ENCODE assay signal across 11 cellular contexts in the genomic region with DNA sequence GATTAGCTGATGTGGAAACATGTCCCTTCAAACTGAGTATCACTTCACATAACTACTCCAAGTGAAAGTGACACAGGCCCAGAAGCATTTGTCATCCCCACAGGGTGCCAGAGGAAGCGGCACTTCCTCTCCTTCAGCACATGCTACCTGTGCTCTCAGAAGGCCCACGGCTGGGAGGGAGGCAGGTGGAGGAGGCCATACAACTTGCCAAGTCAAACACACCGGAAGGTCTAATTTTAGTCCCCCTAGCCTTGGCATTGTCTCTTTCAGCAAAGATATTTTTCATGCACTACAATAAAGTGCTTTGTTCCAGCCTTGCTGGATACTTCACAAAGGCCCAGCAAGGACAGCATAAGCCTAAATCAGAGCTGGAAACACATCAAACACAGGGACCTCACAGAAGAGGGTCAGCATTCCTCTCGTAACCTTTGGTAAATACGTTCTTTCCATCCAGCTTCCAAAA. TPM values are rescaled to one million over a fixed set of nuclear protein-coding genes. Genes with fewer than 3 reads are reported as not detected.
DNase-seq lines count a peak whose midpoint lies in the region; ATAC-seq lines count a peak whose summit lies in the region.
"Had no signal": no experiment of that assay in that cellular context is flagged by ENCODE, and none has a peak within 500 bp of the region (broad histone marks: within the 10 kb centered on the region; RNA-seq: fewer than 3 reads in every experiment).

No MANE protein-coding gene starts in this region.

- peaks cover 24% of the 10 kb centered on the region for H3K4me1 Mint-ChIP-seq in activated CD8-positive, alpha-beta memory T cell treated with anti-CD3 and anti-CD28 coated beads, Interleukin-2, amount 10 ng/mL, durations not matched to agents 7 days and 5 days
- H3K4me1 Mint-ChIP-seq: activated CD4-positive, alpha-beta T cell treated with anti-CD3 and anti-CD28 coated beads for 36 hours; activated naive CD8-positive, alpha-beta T cell treated with anti-CD3 and anti-CD28 coated beads, Interleukin-2, amount 50 U/mL, for 24 hours; CD4-positive, alpha-beta memory T cell had no signal

- CTCF ChIA-PET in activated CD8-positive, alpha-beta memory T cell treated with anti-CD3 and anti-CD28 coated beads, Interleukin-2, amount 10 ng/mL, durations not matched to agents 7 days and 5 days (lab: Charles Lee), result no interaction called here

- H3K27ac Mint-ChIP-seq in activated CD8-positive, alpha-beta memory T cell treated with anti-CD3 and anti-CD28 coated beads, Interleukin-2, amount 10 ng/mL, durations not matched to agents 7 days and 5 days, result no peak overlapping the region
- H3K27ac Mint-ChIP-seq: activated CD4-positive, alpha-beta T cell treated with anti-CD3 and anti-CD28 coated beads for 36 hours; activated naive CD8-positive, alpha-beta T cell treated with anti-CD3 and anti-CD28 coated beads, Interleukin-2, amount 50 U/mL, for 24 hours; CD4-positive, alpha-beta memory T cell had no signal

- no peaks in the 10 kb centered on the region for H3K9me3 Mint-ChIP-seq in activated CD8-positive, alpha-beta memory T cell treated with anti-CD3 and anti-CD28 coated beads, Interleukin-2, amount 10 ng/mL, durations not matched to agents 7 days and 5 days (ENCODE audit: low read depth)
- H3K9me3 Mint-ChIP-seq: activated naive CD8-positive, alpha-beta T cell treated with anti-CD3 and anti-CD28 coated beads, Interleukin-2, amount 50 U/mL, for 24 hours had no signal

- DNase-seq in left ventricle myocardium superior (no peak), T1000 (lab: John Stamatoyannopoulos, UW) (no peak), NCI-H82 treated with DMSO at 0.1 percent for 48 hours (lab: John Stamatoyannopoulos, UW; ENCODE audit: unreplicated experiment) (no peak), SHP77 (lab: John Stamatoyannopoulos, UW) (no peak)
- no peak for DNase-seq in activated CD8-positive, alpha-beta memory T cell treated with anti-CD3 and anti-CD28 coated beads, Interleukin-2, amount 10 ng/mL, durations not matched to agents 7 days and 5 days
- DNase-seq: activated CD4-positive, alpha-beta T cell treated with anti-CD3 and anti-CD28 coated beads for 36 hours; activated naive CD8-positive, alpha-beta T cell treated with anti-CD3 and anti-CD28 coated beads, Interleukin-2, amount 50 U/mL, for 24 hours; CD4-positive, alpha-beta memory T cell had no signal

- ATAC-seq in GM18499 (IDR thresholded peaks at IDR 0.05; ENCODE audit: insufficient read depth, unreplicated experiment), result peak; percentile 60
- ATAC-seq in GM21619 (IDR thresholded peaks at IDR 0.05; ENCODE audit: unreplicated experiment), result peak; percentile 78
- ATAC-seq in HG03575 (IDR thresholded peaks at IDR 0.05; ENCODE audit: extremely low read depth, insufficient number of reproducible peaks, low FRiP score, unreplicated experiment), result peak; percentile 70
- ATAC-seq in left ventricle myocardium superior, result peak; percentile 72
- ATAC-seq in activated CD8-positive, alpha-beta memory T cell treated with anti-CD3 and anti-CD28 coated beads, Interleukin-2, amount 10 ng/mL, durations not matched to agents 7 days and 5 days, result no peak
- ATAC-seq: activated CD4-positive, alpha-beta T cell treated with anti-CD3 and anti-CD28 coated beads for 36 hours; activated naive CD8-positive, alpha-beta T cell treated with anti-CD3 and anti-CD28 coated beads, Interleukin-2, amount 50 U/mL, for 24 hours had no signal

- no peak overlapping the region for H3K4me3 Mint-ChIP-seq in activated CD8-positive, alpha-beta memory T cell treated with anti-CD3 and anti-CD28 coated beads, Interleukin-2, amount 10 ng/mL, durations not matched to agents 7 days and 5 days
- H3K4me3 Mint-ChIP-seq: activated CD4-positive, alpha-beta T cell treated with anti-CD3 and anti-CD28 coated beads for 36 hours; activated naive CD8-positive, alpha-beta T cell treated with anti-CD3 and anti-CD28 coated beads, Interleukin-2, amount 50 U/mL, for 24 hours; CD4-positive, alpha-beta memory T cell had no signal

- intact Hi-C loops in left ventricle myocardium superior (cut with micrococcal nuclease), result loop anchor here (2.0 kb wide), 1 partner anchor 20 kb away; no protein-coding TSS in a partner anchor

- H3K36me3 Mint-ChIP-seq in activated CD8-positive, alpha-beta memory T cell treated with anti-CD3 and anti-CD28 coated beads, Interleukin-2, amount 10 ng/mL, durations not matched to agents 7 days and 5 days, result no peaks in the 10 kb centered on the region
- H3K36me3 Mint-ChIP-seq: CD4-positive, alpha-beta memory T cell had no signal

- peaks cover 2% of the 10 kb centered on the region for H3K27me3 Mint-ChIP-seq in activated CD8-positive, alpha-beta memory T cell treated with anti-CD3 and anti-CD28 coated beads, Interleukin-2, amount 10 ng/mL, durations not matched to agents 7 days and 5 days

RNA-seq across cellular contexts. Expression of a gene that starts 38.0 kb away (rescaled TPM):
- 18.6 TPM for total RNA-seq in left ventricle myocardium superior
- not detected for total RNA-seq in activated CD8-positive, alpha-beta memory T cell treated with anti-CD3 and anti-CD28 coated beads, Interleukin-2, amount 10 ng/mL, durations not matched to agents 7 days and 5 days
- total RNA-seq: activated CD4-positive, alpha-beta T cell treated with anti-CD3 and anti-CD28 coated beads for 36 hours; CD4-positive, alpha-beta memory T cell had no signal

Comparison
In these comparisons a context has a peak if more than half of its experiments do, and no peak if none do; other contexts are left out.
1. RNA of a gene that starts 38.0 kb away (total RNA-seq): 18.6 TPM in left ventricle myocardium superior (single experiment); not detected in activated CD8-positive, alpha-beta memory T cell treated with anti-CD3 and anti-CD28 coated beads, Interleukin-2, amount 10 ng/mL, durations not matched to agents 7 days and 5 days; every median in the first group is over 10 times any median in the second.